20 cellular contexts compared by ENCODE assay signal in the genomic region with DNA sequence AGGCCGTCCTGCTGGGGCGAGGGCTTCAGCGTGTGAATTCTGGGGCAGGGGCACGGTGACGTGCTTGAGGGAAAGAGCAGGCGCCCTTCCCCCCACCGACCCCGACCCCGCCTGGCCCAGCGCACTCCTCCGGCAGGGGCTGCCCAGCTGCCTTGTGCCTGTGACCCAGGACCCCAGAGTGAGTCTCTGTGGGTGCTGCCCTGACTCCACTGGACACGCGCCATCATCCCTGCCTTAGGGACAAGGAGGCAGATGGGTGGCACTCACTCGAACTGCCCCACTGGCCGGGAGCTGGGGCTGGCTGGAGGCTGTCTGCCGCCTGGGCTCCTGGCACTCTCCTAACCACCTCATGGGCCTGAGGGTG.
DNase-seq lines count a peak whose midpoint lies in the region; ATAC-seq and TF ChIP-seq lines count a peak whose summit lies in the region.
"Had no signal": no experiment of that assay in that cellular context is flagged by ENCODE, and none has a peak within 500 bp of the region (broad histone marks: within the 10 kb centered on the region; RNA-seq: fewer than 3 reads in every experiment).

No MANE protein-coding gene starts in this region.

- no peaks in the 10 kb centered on the region for H3K27me3 ChIP-seq in Panc1 (ENCODE audit: control insufficient read depth, insufficient read depth, low read length)
- H3K27me3 ChIP-seq in endodermal cell (ENCODE audit: control insufficient read depth, insufficient read depth, low read length, poor library complexity, severe bottlenecking) = peaks cover 8% of the 10 kb centered on the region
- H3K27me3 ChIP-seq in osteoblast (ENCODE audit: insufficient read depth, low read length) = peaks cover 17% of the 10 kb centered on the region

- no peak overlapping the region for H3K27ac ChIP-seq in Panc1 (ENCODE audit: low read length)
- H3K27ac ChIP-seq in endodermal cell (ENCODE audit: low read depth, low read length) = no peak overlapping the region
- no peak overlapping the region for H3K27ac ChIP-seq in osteoblast (ENCODE audit: low read depth, low read length)
- H3K27ac ChIP-seq: C4-2B had no signal

- no peak overlapping the region for H3K4me2 ChIP-seq in osteoblast (ENCODE audit: insufficient read depth, low read length)

- no peak overlapping the region for H3K9ac ChIP-seq in endodermal cell (ENCODE audit: extremely low read depth, low read length, poor library complexity, severe bottlenecking)

- peaks cover 9% of the 10 kb centered on the region for H3K27me3 Mint-ChIP-seq in endodermal cell (ENCODE audit: insufficient read depth)

- in situ Hi-C loops in Panc1 (cut with HindIII; ENCODE audit: low pct_unique_long_range_greater_than_20kb, low sequenced_read_pairs) = no loop called here

- ATAC-seq in Panc1 = 0 out of 2 replicates have a peak, but pooled peaks have one; percentile 25
- ATAC-seq in HG02981 (IDR thresholded peaks at IDR 0.05; ENCODE audit: unreplicated experiment) = no peak
- no peak for ATAC-seq in HG02885 (IDR thresholded peaks at IDR 0.05; ENCODE audit: poor library complexity, unreplicated experiment)

- H3K4me3 Mint-ChIP-seq in endodermal cell = no peak overlapping the region
- H3K4me3 Mint-ChIP-seq: HFFc6 had no signal

- POLR2A ChIA-PET in Panc1 (lab: Charles Lee) = no interaction called here

- no peaks in the 10 kb centered on the region for H3K9me3 Mint-ChIP-seq in endodermal cell
- H3K9me3 Mint-ChIP-seq: HFFc6 had no signal

- no peaks in the 10 kb centered on the region for H3K79me2 ChIP-seq in osteoblast (ENCODE audit: insufficient read depth, low read length)

- intact Hi-C loops in Panc1 (cut with micrococcal nuclease; ENCODE audit: unreplicated experiment) = no loop called here

- H3K4me1 Mint-ChIP-seq in endodermal cell = no peaks in the 10 kb centered on the region

- BruUV-seq in Panc1 (replicated peaks; lab: Mats Ljungman, UMichigan) = no TSS peak

- WGBS in endodermal cell (ENCODE audit: insufficient coverage in 1 of 2, insufficient read length in 1 of 2), 2 experiments = 79 to 83% methylated on average over 6 to 16 of the region's 16 CpGs

- H2AFZ ChIP-seq in osteoblast (ENCODE audit: low read length) = no peak overlapping the region

- H3K36me3 ChIP-seq in Panc1 (ENCODE audit: control insufficient read depth, insufficient read depth, low read length) (no peaks in the 10 kb centered on the region), endodermal cell (ENCODE audit: control insufficient read depth, insufficient read depth, low read length) (no peaks in the 10 kb centered on the region), osteoblast (ENCODE audit: insufficient read depth, low read length) (no peaks in the 10 kb centered on the region)

- no peaks in the 10 kb centered on the region for H3K36me3 Mint-ChIP-seq in endodermal cell (ENCODE audit: low read depth)

- CTCF ChIA-PET in Panc1 (lab: Charles Lee) = no interaction called here

- no peak for TF ChIP-seq CTCF in GM20000 (IDR thresholded peaks at IDR 0.05; ENCODE audit: extremely low read depth, missing control alignments)
- TF ChIP-seq CTCF in Panc1 (IDR thresholded peaks at IDR 0.05) = no peak
- TF ChIP-seq CTCF in endodermal cell (conservative IDR thresholded peaks at IDR 0.05) = no peak
- TF ChIP-seq CTCF in osteoblast (IDR thresholded peaks at IDR 0.05; ENCODE audit: extremely low read depth, low read depth, low read length) = no peak

- H4K20me1 ChIP-seq in osteoblast (ENCODE audit: insufficient read depth, low read length) = no peaks in the 10 kb centered on the region

- H3K4me1 ChIP-seq in Panc1 (ENCODE audit: control insufficient read depth, insufficient read depth, low read length) = no peaks in the 10 kb centered on the region
- H3K4me1 ChIP-seq in endodermal cell (ENCODE audit: control insufficient read depth, insufficient read depth, low read length) = peaks cover 4% of the 10 kb centered on the region
- no peaks in the 10 kb centered on the region for H3K4me1 ChIP-seq in osteoblast (ENCODE audit: insufficient read depth, low read length)

- H3K4me3 ChIP-seq in Panc1 (ENCODE audit: low read depth in 2 of 2, low read length in 2 of 2) (no peak overlapping the region), endodermal cell (ENCODE audit: low read length) (no peak overlapping the region), osteoblast (ENCODE audit: insufficient read depth, low read length) (no peak overlapping the region)

- DNase-seq in GM20000 (ENCODE audit: low spot score) (peak; percentile 14), Panc1 (ENCODE audit: low read depth, low spot score) (no peak), endodermal cell (peak; percentile 61), osteoblast (ENCODE audit: insufficient read length, low spot score, missing footprints) (peak; percentile 70), glomerular visceral epithelial cell (ENCODE audit: extremely low spot score) (no peak)
- no peak for DNase-seq in activated CD4-positive, alpha-beta T cell treated with anti-CD3 and anti-CD28 coated beads for 4 hours
- DNase-seq: AML-193, DMS79, HFFc6, KG1, MV-4-11, NCI-H187, NCI-H226, NCI-H524, NCI-H82, OCI-M1, RPMI8226 had no signal

- H3K9me3 ChIP-seq in Panc1 (ENCODE audit: control insufficient read depth, insufficient read depth, low read depth, low read length) = no peaks in the 10 kb centered on the region
- no peaks in the 10 kb centered on the region for H3K9me3 ChIP-seq in endodermal cell (ENCODE audit: control insufficient read depth, low read length)
- no peaks in the 10 kb centered on the region for H3K9me3 ChIP-seq in osteoblast (ENCODE audit: low read depth, low read length)

- H3K27ac Mint-ChIP-seq in endodermal cell = no peak overlapping the region
- H3K27ac Mint-ChIP-seq: HFFc6 had no signal

Comparison
In these comparisons a context has a peak if more than half of its experiments do, and no peak if none do; other contexts are left out.
1. DNase-seq: peak in GM20000 (single experiment), endodermal cell (single experiment) and osteoblast (single experiment); none in Panc1 (single experiment), glomerular visceral epithelial cell (single experiment) and activated CD4-positive, alpha-beta T cell treated with anti-CD3 and anti-CD28 coated beads for 4 hours (0 of 2).